Comparison of ENCODE assay signal across 14 cellular contexts in genomic region chr3:79369306-79369705, GRCh38.
DNase-seq lines count a peak whose midpoint lies in the region; ATAC-seq, FAIRE-seq and TF ChIP-seq lines count a peak whose summit lies in the region.
"Had no signal": no experiment of that assay in that cellular context is flagged by ENCODE, and none has a peak within 500 bp of the region (broad histone marks: within the 10 kb centered on the region; RNA-seq: fewer than 3 reads in every experiment).

No MANE protein-coding gene starts in this region.

- H4K91ac ChIP-seq in H9 (ENCODE audit: insufficient read length, low read depth, low read length): no peak overlapping the region

- H3K27ac Mint-ChIP-seq in H9 (no peak overlapping the region), WTC11 (no peak overlapping the region)
- H3K27ac Mint-ChIP-seq: activated T-cell treated with anti-CD3 and anti-CD28 coated beads, Interleukin-2, amount 50 U/mL, for 72 hours had no signal

- no peaks in the 10 kb centered on the region for H3K79me1 ChIP-seq in H9 (ENCODE audit: insufficient read depth, low read depth, low read length, poor library complexity, severe bottlenecking)

- H3K9me3 Mint-ChIP-seq in H9 (peaks cover 11 to 15% of the 10 kb centered on the region in 2 experiments), WTC11 (peaks cover 26% of the 10 kb centered on the region)

- no peak overlapping the region for H4K5ac ChIP-seq in H9 (ENCODE audit: insufficient read length, low read depth, low read length)

- POLR2A ChIA-PET in WTC11 (lab: Charles Lee): no interaction called here

- no peak overlapping the region for H2BK120ac ChIP-seq in H9 (ENCODE audit: low read depth, low read length, poor library complexity, severe bottlenecking)

- no peaks in the 10 kb centered on the region for H4K20me1 ChIP-seq in H9 (ENCODE audit: control insufficient read depth, insufficient read depth, insufficient read length)

- H3T11ph ChIP-seq in H9 (ENCODE audit: low read length): no peak overlapping the region

- H3K4me3 ChIP-seq in kidney epithelial cell (ENCODE audit: low read depth, low read length): no peak overlapping the region
- H3K4me3 ChIP-seq: heart right ventricle, sigmoid colon had no signal

- no peaks in the 10 kb centered on the region for H3K23me2 ChIP-seq in H9 (ENCODE audit: insufficient read length, low read depth, low read length, poor library complexity, severe bottlenecking)

- H2BK5ac ChIP-seq in H9 (ENCODE audit: insufficient read length, low read length): no peak overlapping the region

- CTCF ChIA-PET in WTC11 (lab: Charles Lee): interaction anchor here (1.1 to 1.8 kb wide), 2 partner anchors 37 to 283 kb away, joined by 5 to 15 read pairs; no protein-coding TSS in a partner anchor

- H2AK5ac ChIP-seq in H9 (ENCODE audit: insufficient read length, low read length): no peak overlapping the region

- H3K27me3 ChIP-seq in H9 (ENCODE audit: insufficient read depth, low read length): no peaks in the 10 kb centered on the region
- no peaks in the 10 kb centered on the region for H3K27me3 ChIP-seq in kidney epithelial cell (ENCODE audit: control insufficient read depth, insufficient read depth, low read length)
- H3K27me3 ChIP-seq: heart right ventricle, sigmoid colon had no signal

- no peak overlapping the region for H3K4ac ChIP-seq in H9 (ENCODE audit: low read depth, low read length)

- no peak overlapping the region for H2BK12ac ChIP-seq in H9 (ENCODE audit: insufficient read length, low read depth, low read length)

- no peak overlapping the region for H3K23ac ChIP-seq in H9 (ENCODE audit: insufficient read length, low read depth, low read length)

- H3K36me3 Mint-ChIP-seq in H9 (ENCODE audit: insufficient read depth in 1 of 3, low read depth in 3 of 3): peaks cover 3 to 16% (median 8%) of the 10 kb centered on the region in 3 experiments; a peak in 6 of 7 replicates
- H3K36me3 Mint-ChIP-seq in WTC11: peaks cover 22% of the 10 kb centered on the region

- H3K18ac ChIP-seq in H9 (ENCODE audit: insufficient read length, low read depth, low read length): no peak overlapping the region

- H3K9me3 ChIP-seq in H9 (ENCODE audit: control insufficient read depth, low read depth, low read length): peaks cover 4% of the 10 kb centered on the region
- H3K9me3 ChIP-seq: Caco-2, heart right ventricle, sigmoid colon had no signal

- no peak overlapping the region for H4K8ac ChIP-seq in H9 (replicated peaks; ENCODE audit: insufficient read length, low read depth, low read length)

- ATAC-seq in WTC11: peak; percentile 53; the same call in 1 of the 2 replicates
- ATAC-seq in GM21717 (IDR thresholded peaks at IDR 0.05; ENCODE audit: unreplicated experiment): no peak
- no peak for ATAC-seq in GM19023 (IDR thresholded peaks at IDR 0.05; ENCODE audit: unreplicated experiment)
- ATAC-seq: activated T-cell treated with anti-CD3 and anti-CD28 coated beads, Interleukin-2, amount 50 U/mL, for 72 hours; heart right ventricle had no signal

- no peaks in the 10 kb centered on the region for H3K36me3 ChIP-seq in kidney epithelial cell (ENCODE audit: control insufficient read depth, insufficient read depth, low read length)
- H3K36me3 ChIP-seq: heart right ventricle, sigmoid colon had no signal

- WGBS in H9 (ENCODE audit: extremely low coverage, insufficient read length, low lambda C conversion rate): no CpG with 5 or more reads among the region's 1 CpG

- H3K79me2 ChIP-seq in H9 (ENCODE audit: insufficient read depth, low read length): no peaks in the 10 kb centered on the region

- no peak for DNase-seq in AG09319 (ENCODE audit: extremely low read depth, low read depth)
- no peak for DNase-seq in H9
- DNase-seq in WTC11 (ENCODE audit: low spot score): no peak
- no peak for DNase-seq in kidney epithelial cell (ENCODE audit: low read depth)
- DNase-seq in GF-D8 (lab: John Stamatoyannopoulos, UW): no peak
- DNase-seq in GM12891 (ENCODE audit: insufficient read length, low spot score): no peak
- DNase-seq: activated T-cell treated with anti-CD3 and anti-CD28 coated beads, Interleukin-2, amount 50 U/mL, for 72 hours; Caco-2; heart right ventricle; NCI-H1048; sigmoid colon had no signal

- H3K14ac ChIP-seq in H9 (ENCODE audit: insufficient read depth, low read length): no peak overlapping the region

- H2BK20ac ChIP-seq in H9 (ENCODE audit: low read depth, low read length, poor library complexity, severe bottlenecking): no peak overlapping the region

- FAIRE-seq in GM12891 (lab: Jason Lieb, UNC): no peak

- H3K4me3 Mint-ChIP-seq in H9: no peak overlapping the region
- no peak overlapping the region for H3K4me3 Mint-ChIP-seq in WTC11
- H3K4me3 Mint-ChIP-seq: activated T-cell treated with anti-CD3 and anti-CD28 coated beads, Interleukin-2, amount 50 U/mL, for 72 hours; central memory CD8-positive, alpha-beta T cell had no signal

- TF ChIP-seq POLR2A in GM12891 (IDR thresholded peaks at IDR 0.05; ENCODE audit: low read depth, low read length): no peak

- H3K4me1 Mint-ChIP-seq in H9: peaks cover 6 to 14% of the 10 kb centered on the region in 2 experiments
- peaks cover 18% of the 10 kb centered on the region for H3K4me1 Mint-ChIP-seq in WTC11
- H3K4me1 Mint-ChIP-seq: central memory CD8-positive, alpha-beta T cell had no signal

- H2BK15ac ChIP-seq in H9 (ENCODE audit: low read depth, low read length): no peak overlapping the region

- H3K4me2 ChIP-seq in H9 (ENCODE audit: insufficient read depth, insufficient read length, low read length): no peak overlapping the region

- H3K27me3 Mint-ChIP-seq in H9 (ENCODE audit: low read depth) (no peaks in the 10 kb centered on the region), WTC11 (ENCODE audit: low read depth) (no peaks in the 10 kb centered on the region)
- H3K27me3 Mint-ChIP-seq: central memory CD8-positive, alpha-beta T cell had no signal

- H3K27ac ChIP-seq in H9 (ENCODE audit: insufficient read length, low read depth, low read length): no peak overlapping the region
- H3K27ac ChIP-seq: heart right ventricle, sigmoid colon had no signal

- H3K4me1 ChIP-seq in H9 (ENCODE audit: insufficient read depth, low read length): no peaks in the 10 kb centered on the region
- H3K4me1 ChIP-seq: Caco-2, heart right ventricle had no signal

- H3K9ac ChIP-seq in H9 (ENCODE audit: extremely low read depth, insufficient read length, low read length): no peak overlapping the region

- TF ChIP-seq CTCF in AG09319 (IDR thresholded peaks at IDR 0.05; ENCODE audit: low read depth, low read length) (peak; percentile 48), H9 (conservative IDR thresholded peaks at IDR 0.05) (peak; percentile 52), WTC11 (IDR thresholded peaks at IDR 0.05) (no peak), kidney epithelial cell (IDR thresholded peaks at IDR 0.05; ENCODE audit: insufficient read depth, low read length, poor library complexity, severe bottlenecking) (peak; percentile 29)

- no peak overlapping the region for H3K56ac ChIP-seq in H9 (ENCODE audit: insufficient read length, low read depth, low read length)

- no peak overlapping the region for H2AFZ ChIP-seq in H9 (ENCODE audit: low read length)

TF ChIP-seq in WTC11, 78 proteins besides CTCF, POLR2A, EP300 and RAD21 (continues in another document):
- TF ChIP-seq GRHL2 (CRISPR knock-in tag; IDR thresholded peaks at IDR 0.05; ENCODE audit: insufficient replicate concordance, severe bottlenecking) (no peak), SP1 (CRISPR knock-in tag; conservative IDR thresholded peaks at IDR 0.05) (no peak), ZNF138 (CRISPR knock-in tag; conservative IDR thresholded peaks at IDR 0.05) (no peak), MXD4 (CRISPR knock-in tag; IDR thresholded peaks at IDR 0.05; ENCODE audit: borderline replicate concordance) (no peak), TP53 (CRISPR knock-in tag; IDR thresholded peaks at IDR 0.05) (no peak), CREB1 (CRISPR knock-in tag; IDR thresholded peaks at IDR 0.05) (no peak), SOX15 (CRISPR knock-in tag; IDR thresholded peaks at IDR 0.05) (no peak)
- TF ChIP-seq, protein P1, sequence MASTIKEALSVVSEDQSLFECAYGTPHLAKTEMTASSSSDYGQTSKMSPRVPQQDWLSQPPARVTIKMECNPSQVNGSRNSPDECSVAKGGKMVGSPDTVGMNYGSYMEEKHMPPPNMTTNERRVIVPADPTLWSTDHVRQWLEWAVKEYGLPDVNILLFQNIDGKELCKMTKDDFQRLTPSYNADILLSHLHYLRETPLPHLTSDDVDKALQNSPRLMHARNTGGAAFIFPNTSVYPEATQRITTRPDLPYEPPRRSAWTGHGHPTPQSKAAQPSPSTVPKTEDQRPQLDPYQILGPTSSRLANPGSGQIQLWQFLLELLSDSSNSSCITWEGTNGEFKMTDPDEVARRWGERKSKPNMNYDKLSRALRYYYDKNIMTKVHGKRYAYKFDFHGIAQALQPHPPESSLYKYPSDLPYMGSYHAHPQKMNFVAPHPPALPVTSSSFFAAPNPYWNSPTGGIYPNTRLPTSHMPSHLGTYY (CRISPR knock-in tag; IDR thresholded peaks at IDR 0.05): no peak

TF ChIP-seq in GM12891, 5 proteins besides CTCF, POLR2A, EP300 and RAD21:
- TF ChIP-seq SPI1 (IDR thresholded peaks at IDR 0.05; ENCODE audit: low read depth, low read length) (no peak), POU2F2 (IDR thresholded peaks at IDR 0.05; ENCODE audit: low read depth, low read length) (no peak), TAF1 (IDR thresholded peaks at IDR 0.05; ENCODE audit: low read depth, low read length) (no peak), PAX5 (IDR thresholded peaks at IDR 0.05; ENCODE audit: insufficient read depth, low read length, severe bottlenecking) (no peak)
TF ChIP-seq in GM12891: peak in this region for 0.
